Comparison of ENCODE assay signal across 9 cellular contexts in genomic region chr10:110733256-110733952, GRCh38.
DNase-seq lines count a peak whose midpoint lies in the region; ATAC-seq and TF ChIP-seq lines count a peak whose summit lies in the region.
"Had no signal": no experiment of that assay in that cellular context is flagged by ENCODE, and none has a peak within 500 bp of the region (broad histone marks: within the 10 kb centered on the region; RNA-seq: fewer than 3 reads in every experiment).

No MANE protein-coding gene starts in this region.

- CTCF ChIA-PET in PC-3 (lab: Charles Lee): no interaction called here

- H3K4me2 ChIP-seq in PC-3 (ENCODE audit: low read length): peak overlapping the region; percentile 79
- H3K4me2 ChIP-seq in fibroblast of lung (ENCODE audit: extremely low read depth, insufficient read depth, low read length): peak overlapping the region; percentile 64
- peak overlapping the region; percentile 63 for H3K4me2 ChIP-seq in parathyroid adenoma (ENCODE audit: low read length)

- TF ChIP-seq CTCF in PC-3 (conservative IDR thresholded peaks at IDR 0.05; ENCODE audit: low read depth, low read length) (no peak), fibroblast of lung (conservative IDR thresholded peaks at IDR 0.05 in 1 of 2, IDR thresholded peaks at IDR 0.05 in 1 of 2; ENCODE audit: low read depth in 1 of 2, low read length in 2 of 2) (no peak), parathyroid adenoma (IDR thresholded peaks at IDR 0.05) (no peak)

- H3K4me1 ChIP-seq in PC-3 (ENCODE audit: insufficient read depth, low read length) (peaks cover 3% of the 10 kb centered on the region; the same call in 1 of the 2 replicates), fibroblast of lung (ENCODE audit: control insufficient read depth, extremely low read depth, insufficient read depth, low read length) (no peaks in the 10 kb centered on the region), parathyroid adenoma (peaks cover 18% of the 10 kb centered on the region)

- POLR2A ChIA-PET in PC-3 (lab: Charles Lee; ENCODE audit: unreplicated experiment): interaction anchor here (0.6 kb wide), 1 partner anchor 71 kb away, joined by 3 read pairs; no protein-coding TSS in a partner anchor

- H2AFZ ChIP-seq in PC-3 (ENCODE audit: low read length) (peak overlapping the region; percentile 83), fibroblast of lung (ENCODE audit: low read length) (no peak overlapping the region), parathyroid adenoma (peak overlapping the region; percentile 76)

- H3K9me3 ChIP-seq in PC-3 (ENCODE audit: low read length): no peaks in the 10 kb centered on the region
- H3K9me3 ChIP-seq in fibroblast of lung (ENCODE audit: control insufficient read depth, insufficient read depth, low read depth, low read length): no peaks in the 10 kb centered on the region
- H3K9me3 ChIP-seq in parathyroid adenoma (ENCODE audit: control insufficient read depth, low read length): no peaks in the 10 kb centered on the region

- DNase-seq in H4 (ENCODE audit: low spot score): peak; percentile 62
- DNase-seq in PC-3: peak; percentile 16
- peak; percentile 14 to 17 for DNase-seq in fibroblast of lung (ENCODE audit: low read depth in 2 of 2)
- no peak for DNase-seq in activated CD8-positive, alpha-beta memory T cell treated with anti-CD3 and anti-CD28 coated beads, Interleukin-2, amount 50 U/mL, for 48 hours
- DNase-seq in germinal center (ENCODE audit: low spot score): no peak
- DNase-seq in erythroblast (lab: John Stamatoyannopoulos, UW): no peak
- DNase-seq: NCI-H226 had no signal

- no peaks in the 10 kb centered on the region for H3K27me3 ChIP-seq in PC-3 (ENCODE audit: low read length)
- peaks cover 7% of the 10 kb centered on the region for H3K27me3 ChIP-seq in fibroblast of lung (ENCODE audit: control insufficient read depth, insufficient read depth, low read length)
- H3K27me3 ChIP-seq in parathyroid adenoma (ENCODE audit: control insufficient read depth, insufficient read depth, low read length): no peaks in the 10 kb centered on the region

- no TSS peak for BruUV-seq in PC-3 (replicated peaks; lab: Mats Ljungman, UMichigan)

- ATAC-seq in PC-3 (peak; percentile 68), HG03442 (IDR thresholded peaks at IDR 0.05; ENCODE audit: unreplicated experiment) (no peak)

- H4K20me1 ChIP-seq in PC-3 (ENCODE audit: low read length): no peaks in the 10 kb centered on the region
- H4K20me1 ChIP-seq in fibroblast of lung (ENCODE audit: control insufficient read depth, extremely low read depth, insufficient read depth, low read length): no peaks in the 10 kb centered on the region

- H3K27ac ChIP-seq in PC-3 (ENCODE audit: low read length) (no peak overlapping the region), fibroblast of lung (ENCODE audit: insufficient read depth, low read length) (no peak overlapping the region), parathyroid adenoma (no peak overlapping the region)

- H3K36me3 ChIP-seq in PC-3 (ENCODE audit: low read depth, low read length) (no peaks in the 10 kb centered on the region), fibroblast of lung (ENCODE audit: control insufficient read depth, insufficient read depth, low read length) (no peaks in the 10 kb centered on the region), parathyroid adenoma (ENCODE audit: control insufficient read depth, insufficient read depth, low read length) (no peaks in the 10 kb centered on the region)

- intact Hi-C loops in PC-3 (cut with micrococcal nuclease): loop anchor here (10.0 kb wide), 1 partner anchor 49 kb away; no protein-coding TSS in a partner anchor

- TF ChIP-seq POLR2A in erythroblast (IDR thresholded peaks at IDR 0.05; ENCODE audit: low read length): no peak

- H3K9me2 ChIP-seq in PC-3 (replicated peaks; ENCODE audit: low read length): no peaks in the 10 kb centered on the region

- H3K4me3 ChIP-seq in PC-3 (ENCODE audit: low read length): peak overlapping the region; percentile 66
- peak overlapping the region; percentile 21 to 53 (median 26) for H3K4me3 ChIP-seq in fibroblast of lung (replicated peaks in 1 of 4; ENCODE audit: control extremely low read depth in 1 of 4, insufficient read depth in 1 of 4, low read depth in 3 of 4, low read length in 4 of 4)
- peak overlapping the region; percentile 58 for H3K4me3 ChIP-seq in parathyroid adenoma (ENCODE audit: low read depth, low read length)

- H3F3A ChIP-seq in PC-3 (ENCODE audit: low read length, unreplicated experiment): no peaks in the 10 kb centered on the region

- H3K9ac ChIP-seq in PC-3 (ENCODE audit: low read length): no peak overlapping the region
- H3K9ac ChIP-seq in fibroblast of lung (ENCODE audit: insufficient read depth, low read length): no peak overlapping the region
- H3K9ac ChIP-seq in parathyroid adenoma: no peak overlapping the region

- H3K79me2 ChIP-seq in PC-3 (ENCODE audit: low read length) (no peaks in the 10 kb centered on the region), fibroblast of lung (ENCODE audit: control insufficient read depth, insufficient read depth, low read length) (no peaks in the 10 kb centered on the region), parathyroid adenoma (no peaks in the 10 kb centered on the region)

Comparison
In these comparisons a context has a peak if more than half of its experiments do, and no peak if none do; other contexts are left out.
1. DNase-seq: peak in H4 (single experiment), PC-3 (single experiment) and fibroblast of lung (2 of 2); none in activated CD8-positive, alpha-beta memory T cell treated with anti-CD3 and anti-CD28 coated beads, Interleukin-2, amount 50 U/mL, for 48 hours (single experiment), germinal center (single experiment) and erythroblast (0 of 2).
2. Peak in every context shown above with its lines, with median percentiles within 50 percentile points of each other: H3K4me2 ChIP-seq and H3K4me3 ChIP-seq.